ENCODE assay signal across 10 cellular contexts in the genomic region with DNA sequence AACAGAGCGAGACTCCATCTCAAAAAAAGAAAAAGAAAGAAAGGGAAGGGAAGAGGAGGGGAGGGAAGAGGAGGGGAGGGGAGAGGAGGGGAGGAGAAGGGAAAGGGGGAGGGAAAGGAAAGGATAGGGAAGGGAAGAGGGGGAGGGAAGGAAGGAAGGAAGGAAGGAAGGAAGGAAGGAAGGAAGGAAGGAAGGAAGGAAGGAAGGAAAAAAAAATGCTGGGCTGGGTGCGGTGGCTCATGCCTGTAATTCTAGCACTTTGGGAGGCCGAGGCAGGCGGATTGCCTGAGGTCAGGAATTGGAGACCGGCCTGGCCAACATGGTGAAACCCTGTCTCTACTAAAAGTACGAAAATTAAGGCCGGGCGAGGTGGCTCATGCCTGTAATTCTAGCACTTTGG. TPM values are rescaled to one million over a fixed set of nuclear protein-coding genes. Genes with fewer than 3 reads are reported as not detected.
"Had no signal": no experiment of that assay in that cellular context is flagged by ENCODE, and none has a peak within 500 bp of the region (broad histone marks: within the 10 kb centered on the region; RNA-seq: fewer than 3 reads in every experiment).

No MANE protein-coding gene starts in this region.

RNA-seq across cellular contexts. Expression of a gene that starts 30.9 kb away (rescaled TPM):
- total RNA-seq: stomach, subcutaneous adipose tissue, thoracic aorta, thyroid gland, tibial nerve, transverse colon, upper lobe of right lung, urinary bladder, uterus, vagina had no signal
- polyA plus RNA-seq: urinary bladder had no signal
